Comparison of ENCODE assay signal across 8 cellular contexts in the genomic region with DNA sequence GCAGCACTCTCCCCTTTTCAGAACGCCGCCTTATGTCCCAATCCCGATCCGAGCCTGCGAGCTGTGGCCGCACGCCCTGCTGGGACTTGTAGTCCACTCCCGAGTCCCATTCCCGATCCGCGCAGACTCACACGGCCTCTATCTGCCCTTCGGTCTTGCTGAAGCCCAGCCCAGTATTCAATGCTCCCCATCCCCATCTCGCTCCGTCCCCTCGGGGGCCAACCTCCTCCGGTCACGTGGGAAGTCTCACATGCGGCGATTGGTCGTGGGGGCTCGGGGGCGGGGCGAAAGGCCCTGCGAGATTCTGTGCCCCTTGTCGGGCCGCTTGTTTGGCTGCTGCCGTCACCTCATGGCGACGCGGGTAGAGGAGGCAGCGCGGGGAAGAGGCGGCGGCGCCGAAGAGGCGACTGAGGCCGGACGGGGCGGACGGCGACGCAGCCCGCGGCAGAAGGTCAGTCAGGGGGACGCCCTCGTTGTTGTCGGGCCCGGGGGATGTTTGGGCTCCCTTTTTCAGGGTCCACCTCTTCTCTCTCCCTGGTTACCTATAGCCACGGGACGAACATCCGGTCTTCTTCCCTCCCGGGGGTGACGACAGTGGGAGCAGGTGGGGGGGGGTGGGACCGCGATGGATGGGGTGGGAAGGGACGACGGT. TPM values are rescaled to one million over a fixed set of nuclear protein-coding genes. Genes with fewer than 3 reads are reported as not detected.
DNase-seq lines count a peak whose midpoint lies in the region; ATAC-seq, FAIRE-seq and TF ChIP-seq lines count a peak whose summit lies in the region.

A gene (plus strand): TSS at position 328 of the 652 bp plus-strand sequence. CDS start 22 bp downstream, at position 350.

- peak; percentile 91 to 93 for ATAC-seq in naive thymus-derived CD8-positive, alpha-beta T cell

- no peak for FAIRE-seq in H54 (lab: Jason Lieb, UNC)

- POLR2A ChIA-PET in naive thymus-derived CD8-positive, alpha-beta T cell (lab: Charles Lee): interaction anchor here (0.6 to 1.0 kb wide), 3 partner anchors 67 to 77 kb away, joined by 4 to 9 read pairs (median 4); a partner anchor contains a TSS

- peaks cover 43% of the 10 kb centered on the region for H3K79me2 ChIP-seq in Loucy (ENCODE audit: insufficient read depth, low read length)

- peak within 1 kb of the TSS; percentile 81 for H3K4me2 ChIP-seq in Loucy (ENCODE audit: low read depth, low read length, poor library complexity, severe bottlenecking)

- H3K27me3 Mint-ChIP-seq in naive thymus-derived CD8-positive, alpha-beta T cell: no peaks in the 10 kb centered on the region

- H3K9me3 ChIP-seq in Loucy (ENCODE audit: insufficient read depth, low read depth, low read length): no peaks in the 10 kb centered on the region

- TF ChIP-seq POLR2A in H54 (IDR thresholded peaks at IDR 0.05; ENCODE audit: low read depth, low read length): peak; percentile 79
- peak; percentile 80 for TF ChIP-seq POLR2A in Raji (IDR thresholded peaks at IDR 0.05; ENCODE audit: insufficient read depth, low read depth, low read length)

- peak within 1 kb of the TSS; percentile 90 to 97 (median 94) for H3K27ac Mint-ChIP-seq in naive thymus-derived CD8-positive, alpha-beta T cell

- H3K9me2 ChIP-seq in Loucy (replicated peaks; ENCODE audit: low read depth, low read length): no peaks in the 10 kb centered on the region

- H3K4me3 ChIP-seq in Loucy (ENCODE audit: low read length, poor library complexity, severe bottlenecking): peak within 1 kb of the TSS; percentile 94
- peak within 1 kb of the TSS; percentile 90 for H3K4me3 ChIP-seq in fibroblast of mammary gland (ENCODE audit: control insufficient read depth, low read depth, low read length)

- peaks cover 6 to 24% (median 14%) of the 10 kb centered on the region in 4 donors for H3K4me1 Mint-ChIP-seq in naive thymus-derived CD8-positive, alpha-beta T cell

- peaks cover 13% of the 10 kb centered on the region for H3K4me1 ChIP-seq in Loucy (ENCODE audit: insufficient read depth, low read length, poor library complexity, severe bottlenecking)

- H3K9ac ChIP-seq in Loucy (ENCODE audit: low read depth, low read length, poor library complexity, severe bottlenecking): peak within 1 kb of the TSS; percentile 78

- peak; percentile 97 for DNase-seq in EL
- DNase-seq in H54 (ENCODE audit: insufficient read length, low spot score): peak; percentile 59
- peak; percentile 98 for DNase-seq in activated T-helper 9 cell treated with anti-CD3 and anti-CD28 coated beads, Interleukin-2, amount 50 U/mL, for 16 hours (ENCODE audit: low read depth)
- DNase-seq in fibroblast of mammary gland (ENCODE audit: low read depth): peak; percentile 99
- peak; percentile 79 to 98 (median 93) for DNase-seq in naive thymus-derived CD8-positive, alpha-beta T cell
- DNase-seq in stimulated activated naive CD4-positive, alpha-beta T cell (lab: John Stamatoyannopoulos, UW): peak; percentile 92 to 98 (median 96)

- H3K36me3 Mint-ChIP-seq in naive thymus-derived CD8-positive, alpha-beta T cell: peaks cover 0 to 7% (median 0%) of the 10 kb centered on the region in 3 donors

- no peaks in the 10 kb centered on the region for H3F3A ChIP-seq in Loucy (ENCODE audit: low read depth)

- peaks cover 10% of the 10 kb centered on the region for H4K20me1 ChIP-seq in Loucy (ENCODE audit: insufficient read depth, low read length, poor library complexity, severe bottlenecking)

- H3K9me3 Mint-ChIP-seq in naive thymus-derived CD8-positive, alpha-beta T cell: no peaks in the 10 kb centered on the region

- peak within 1 kb of the TSS; percentile 99 for H2AFZ ChIP-seq in Loucy (ENCODE audit: low read length)

- H3K4me3 Mint-ChIP-seq in naive thymus-derived CD8-positive, alpha-beta T cell: peak within 1 kb of the TSS; percentile 93 to 100 (median 98)

- no peaks in the 10 kb centered on the region for H3K27me3 ChIP-seq in Loucy (ENCODE audit: insufficient read depth, low read length, poor library complexity, severe bottlenecking)

- no peaks in the 10 kb centered on the region for H3K36me3 ChIP-seq in Loucy (ENCODE audit: insufficient read depth, low read length)

- TF ChIP-seq CTCF in Loucy (conservative IDR thresholded peaks at IDR 0.05; ENCODE audit: low read length) (no peak), fibroblast of mammary gland (conservative IDR thresholded peaks at IDR 0.05; ENCODE audit: control insufficient read depth, insufficient read depth, low read depth, low read length) (no peak)

RNA-seq across cellular contexts. Expression of the gene that starts here (rescaled TPM):
- 10 to 100 TPM; 26.0 to 26.5 TPM for total RNA-seq in naive thymus-derived CD8-positive, alpha-beta T cell
- 10 to 100 TPM; 15.7 to 28.4 (median 18.4) TPM for polyA plus RNA-seq in naive thymus-derived CD8-positive, alpha-beta T cell

Comparison
In these comparisons a context has a peak if more than half of its experiments do, and no peak if none do; other contexts are left out.
1. Peak in every context shown above with its lines: DNase-seq, ATAC-seq and H3K4me3 ChIP-seq.